In genomic region chr2:236696866-236697265, GRCh38 we compare ENCODE assay signal across 23 cellular contexts.
"Had no signal": no experiment of that assay in that cellular context is flagged by ENCODE, and none has a peak within 500 bp of the region (broad histone marks: within the 10 kb centered on the region; RNA-seq: fewer than 3 reads in every experiment).

No MANE protein-coding gene starts in this region.

- H3K27ac ChIP-seq: colonic mucosa, coronary artery, dorsolateral prefrontal cortex, epithelial cell of prostate, esophagus muscularis mucosa, esophagus squamous epithelium, foreskin keratinocyte, gastrocnemius medialis, gastroesophageal sphincter, heart left ventricle, heart right ventricle had no signal

- H3K4me1 ChIP-seq: colonic mucosa, esophagus muscularis mucosa, gastrocnemius medialis, gastroesophageal sphincter had no signal

- H3K36me3 ChIP-seq: colonic mucosa, esophagus muscularis mucosa, esophagus squamous epithelium, gastrocnemius medialis, gastroesophageal sphincter, heart left ventricle, heart right ventricle had no signal

- H3K4me3 ChIP-seq: colonic mucosa, coronary artery, dorsolateral prefrontal cortex, esophagus muscularis mucosa, esophagus squamous epithelium, gastrocnemius medialis, gastroesophageal sphincter, heart left ventricle, heart right ventricle had no signal

- H3K9me3 ChIP-seq: colonic mucosa, esophagus muscularis mucosa, esophagus squamous epithelium, gastrocnemius medialis, gastroesophageal sphincter, heart left ventricle, heart right ventricle had no signal

- DNase-seq: colonic mucosa; cortex of kidney; dermis blood vessel endothelial cell; dorsolateral prefrontal cortex; effector CD4-positive, alpha-beta T cell; effector CD8-positive, alpha-beta T cell; effector memory CD4-positive, alpha-beta T cell; effector memory CD8-positive, alpha-beta T cell; endodermal cell; erythroblast; esophagus squamous epithelium; foreskin fibroblast; foreskin keratinocyte; foreskin melanocyte; gastrocnemius medialis; glutamatergic neuron; head of caudate nucleus; heart left ventricle; heart right ventricle had no signal
